8 cellular contexts compared by ENCODE assay signal in genomic region chrX:54808109-54808604, GRCh38. TPM values are rescaled to one million over a fixed set of nuclear protein-coding genes. Genes with fewer than 3 reads are reported as not detected.
DNase-seq lines count a peak whose midpoint lies in the region; ATAC-seq and TF ChIP-seq lines count a peak whose summit lies in the region.

No MANE protein-coding gene starts in this region.

- DNase-seq in A172 (ENCODE audit: low spot score) = peak; percentile 31
- peak; percentile 79 for DNase-seq in NCI-H69 (lab: John Stamatoyannopoulos, UW)
- peak; percentile 12 for DNase-seq in activated gamma-delta T cell (lab: John Stamatoyannopoulos, UW)
- no peak for DNase-seq in foreskin keratinocyte
- DNase-seq in upper lobe of right lung = peak; percentile 79

- no peak overlapping the region for H2AFZ ChIP-seq in neuron (ENCODE audit: low read depth, low read length)

- intact Hi-C loops in upper lobe of right lung (cut with DNase I) = no loop called here

- H3K27ac ChIP-seq in foreskin keratinocyte = peak overlapping the region; percentile 62
- H3K27ac ChIP-seq in upper lobe of right lung = peak overlapping the region; percentile 77

- H3K36me3 ChIP-seq in neuron (ENCODE audit: insufficient read depth, low read length) (peaks cover 38% of the 10 kb centered on the region), upper lobe of right lung (peaks cover 31% of the 10 kb centered on the region)

- H3K4me1 ChIP-seq in foreskin keratinocyte (no peaks in the 10 kb centered on the region), neuron (ENCODE audit: insufficient read depth, low read length) (peaks cover 7% of the 10 kb centered on the region), upper lobe of right lung (no peaks in the 10 kb centered on the region)

- TF ChIP-seq CTCF in foreskin keratinocyte (conservative IDR thresholded peaks at IDR 0.05) (no peak), upper lobe of right lung (IDR thresholded peaks at IDR 0.05) (no peak)

- H3K27me3 ChIP-seq in foreskin keratinocyte = peaks cover 4% of the 10 kb centered on the region
- H3K27me3 ChIP-seq in neuron (ENCODE audit: insufficient read depth, low read length) = no peaks in the 10 kb centered on the region
- no peaks in the 10 kb centered on the region for H3K27me3 ChIP-seq in upper lobe of right lung

- H3K4me3 ChIP-seq in neuron (ENCODE audit: low read length) (peak overlapping the region; percentile 96), upper lobe of right lung (peak overlapping the region; percentile 73)

- ATAC-seq in GM18499 (IDR thresholded peaks at IDR 0.05; ENCODE audit: insufficient read depth, unreplicated experiment) = peak; percentile 4
- ATAC-seq in HG03045 (IDR thresholded peaks at IDR 0.05; ENCODE audit: unreplicated experiment) = peak; percentile 38
- peak; percentile 58 for ATAC-seq in foreskin keratinocyte
- ATAC-seq in upper lobe of right lung = peak; percentile 70

- H3K9me3 ChIP-seq in neuron (ENCODE audit: low read length) (no peaks in the 10 kb centered on the region), upper lobe of right lung (no peaks in the 10 kb centered on the region)

RNA-seq across cellular contexts. Expression of gene MAGED2, which starts 0.6 kb away (rescaled TPM):
- 130 and 139 TPM in 2 replicates for total RNA-seq in A172 (2014; rRNA removed; shearing (Covaris generic))
- 88.6 and 119 TPM in 2 replicates for total RNA-seq in foreskin keratinocyte
- 92.1 and 112 TPM in 2 replicates for polyA plus RNA-seq in foreskin keratinocyte
- 98.4 TPM for total RNA-seq in upper lobe of right lung

RNA-seq across cellular contexts. Expression of gene ITIH6, which starts 10.1 kb away (rescaled TPM):
- total RNA-seq in A172 (2014; rRNA removed; shearing (Covaris generic)) = not detected in 2 replicates
- not detected in 2 replicates for total RNA-seq in foreskin keratinocyte
- polyA plus RNA-seq in foreskin keratinocyte = not detected in 2 replicates
- total RNA-seq in upper lobe of right lung = not detected

Comparison
In these comparisons a context has a peak if more than half of its experiments do, and no peak if none do; other contexts are left out.
1. DNase-seq: peak in A172 (single experiment), NCI-H69 (single experiment), activated gamma-delta T cell (single experiment) and upper lobe of right lung (single experiment); none in foreskin keratinocyte (0 of 2).
2. ATAC-seq: peak in every context shown above with its lines; median percentile 70 in upper lobe of right lung; 58 in foreskin keratinocyte; 38 in HG03045; 4 in GM18499.